ENCODE assay signal across 15 cellular contexts in genomic region chr2:11930211-11930761, GRCh38.
DNase-seq lines count a peak whose midpoint lies in the region; ATAC-seq lines count a peak whose summit lies in the region.
"Had no signal": no experiment of that assay in that cellular context is flagged by ENCODE, and none has a peak within 500 bp of the region (broad histone marks: within the 10 kb centered on the region; RNA-seq: fewer than 3 reads in every experiment).

No MANE protein-coding gene starts in this region.

- ATAC-seq in HG03039 (IDR thresholded peaks at IDR 0.05; ENCODE audit: unreplicated experiment) (peak; percentile 54), HG02759 (IDR thresholded peaks at IDR 0.05; ENCODE audit: unreplicated experiment) (no peak)
- no peak for ATAC-seq in activated naive CD4-positive, alpha-beta T cell treated with anti-CD3 and anti-CD28 coated beads, Interleukin-2, amount 50 U/mL, for 72 hours
- ATAC-seq: activated T-helper 17 cell treated with anti-CD3 and anti-CD28 coated beads, Interleukin-2, amount 50 U/mL, for 72 hours; CD8-positive, alpha-beta T cell; esophagus mucosa had no signal

- DNase-seq in DMS153 (lab: John Stamatoyannopoulos, UW) (peak; percentile 23), brain pericyte (ENCODE audit: low read depth, low spot score) (peak; percentile 54), mucosa of gallbladder (ENCODE audit: low spot score) (peak; percentile 42), activated gamma-delta T cell treated with Interleukin-2 at 50 U/mL for 16 hours (no peak), SIG-M5 (lab: John Stamatoyannopoulos, UW) (no peak)
- DNase-seq in activated naive CD4-positive, alpha-beta T cell treated with anti-CD3 and anti-CD28 coated beads, Interleukin-2, amount 50 U/mL, for 72 hours (ENCODE audit: low spot score in 2 of 2): no peak
- DNase-seq: activated CD4-positive, alpha-beta T cell treated with anti-CD3 and anti-CD28 coated beads for 1 hour; CD8-positive, alpha-beta T cell; H7; NCI-H146; NCI-H774 had no signal

- no peak overlapping the region for H3K27ac Mint-ChIP-seq in activated naive CD4-positive, alpha-beta T cell treated with anti-CD3 and anti-CD28 coated beads, Interleukin-2, amount 50 U/mL, for 72 hours
- H3K27ac Mint-ChIP-seq: activated T-helper 17 cell treated with anti-CD3 and anti-CD28 coated beads, Interleukin-2, amount 50 U/mL, for 72 hours; CD8-positive, alpha-beta T cell had no signal

- H3K36me3 Mint-ChIP-seq in activated naive CD4-positive, alpha-beta T cell treated with anti-CD3 and anti-CD28 coated beads, Interleukin-2, amount 50 U/mL, for 72 hours: no peaks in the 10 kb centered on the region
- H3K36me3 Mint-ChIP-seq: CD8-positive, alpha-beta T cell had no signal

- H3K9me3 Mint-ChIP-seq in activated naive CD4-positive, alpha-beta T cell treated with anti-CD3 and anti-CD28 coated beads, Interleukin-2, amount 50 U/mL, for 72 hours: peaks cover 0 to 16% of the 10 kb centered on the region in 2 donors
- H3K9me3 Mint-ChIP-seq: activated T-helper 17 cell treated with anti-CD3 and anti-CD28 coated beads, Interleukin-2, amount 50 U/mL, for 72 hours; CD8-positive, alpha-beta T cell had no signal

Comparison
In these comparisons a context has a peak if more than half of its experiments do, and no peak if none do; other contexts are left out.
1. DNase-seq: peak in DMS153 (single experiment), brain pericyte (single experiment) and mucosa of gallbladder (single experiment); none in activated gamma-delta T cell treated with Interleukin-2 at 50 U/mL for 16 hours (single experiment), SIG-M5 (single experiment) and activated naive CD4-positive, alpha-beta T cell treated with anti-CD3 and anti-CD28 coated beads, Interleukin-2, amount 50 U/mL, for 72 hours (0 of 2).